In the genomic region with DNA sequence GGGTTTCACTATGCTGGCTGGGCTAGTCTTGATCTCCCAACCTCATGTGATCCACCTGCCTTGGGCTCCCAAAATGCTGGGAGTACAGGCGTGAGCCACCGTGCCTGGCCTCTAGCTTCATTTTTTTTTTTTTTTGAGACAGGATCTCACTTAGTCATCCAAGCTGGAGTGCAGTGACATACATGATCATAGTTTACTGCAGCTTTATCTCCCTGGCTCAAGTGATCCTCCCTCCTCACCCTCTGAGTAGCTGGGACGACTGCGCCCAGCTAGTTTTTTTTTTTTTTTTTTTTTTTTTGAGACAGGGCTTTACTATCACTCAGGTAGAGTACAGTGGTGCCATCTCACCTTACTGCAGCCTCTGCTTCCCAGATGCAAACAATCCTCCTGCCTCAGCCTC, we compare ENCODE assay signal across 14 cellular contexts. TPM values are rescaled to one million over a fixed set of nuclear protein-coding genes. Genes with fewer than 3 reads are reported as not detected.
A peak's percentile ranks its signal among the peaks of the same experiment; 100 is the strongest.
DNase-seq lines count a peak whose midpoint lies in the region; ATAC-seq and TF ChIP-seq lines count a peak whose summit lies in the region.
"Had no signal": no experiment of that assay in that cellular context is flagged by ENCODE, and none has a peak within 500 bp of the region (broad histone marks: within the 10 kb centered on the region; RNA-seq: fewer than 3 reads in every experiment).

No MANE protein-coding gene starts in this region.

- H3K9me3 ChIP-seq in right cardiac atrium (ENCODE audit: control insufficient read depth, low read length) (no peaks in the 10 kb centered on the region), adrenal gland (replicated peaks in 1 of 3) (no peaks in the 10 kb centered on the region), trophoblast cell (ENCODE audit: insufficient read depth, low read depth, low read length) (no peaks in the 10 kb centered on the region)
- H3K9me3 ChIP-seq: BLaER1 treated with 17β-estradiol and CSF1 and Interleukin-3, amounts not matched to agents 10 nM and 100 nM had no signal

- H3K4ac ChIP-seq in trophoblast cell (ENCODE audit: low read depth, low read length): peak overlapping the region; percentile 36

- no peaks in the 10 kb centered on the region for H3K79me1 ChIP-seq in trophoblast cell (ENCODE audit: low read length)

- H2AFZ ChIP-seq in trophoblast cell (ENCODE audit: insufficient read depth, low read length, poor library complexity): no peak overlapping the region

- ATAC-seq in right cardiac atrium (peak; percentile 56 to 63), left ventricle myocardium superior (no peak), GM21528 (IDR thresholded peaks at IDR 0.05; ENCODE audit: low FRiP score, unreplicated experiment) (no peak)
- ATAC-seq: GM12878 had no signal

- TF ChIP-seq POLR2A in adrenal gland (IDR thresholded peaks at IDR 0.05): peak in 1 of 2 donors; percentile 12

- no peak overlapping the region for H4K91ac ChIP-seq in trophoblast cell (ENCODE audit: low read depth, low read length)

- no peak overlapping the region for H3K4me2 ChIP-seq in trophoblast cell (ENCODE audit: low read length)
- H3K4me2 ChIP-seq: BLaER1 treated with 17β-estradiol and CSF1 and Interleukin-3, amounts not matched to agents 10 nM and 100 nM; KMS-11 had no signal

- no peak overlapping the region for H4K12ac ChIP-seq in trophoblast cell (ENCODE audit: low read depth, low read length)

- H3K9ac ChIP-seq in trophoblast cell (ENCODE audit: low read length): no peak overlapping the region
- H3K9ac ChIP-seq: BLaER1 treated with 17β-estradiol and CSF1 and Interleukin-3, amounts not matched to agents 10 nM and 100 nM; KMS-11 had no signal

- TF ChIP-seq CTCF in adrenal gland (IDR thresholded peaks at IDR 0.05): no peak

- no peak overlapping the region for H2BK120ac ChIP-seq in trophoblast cell (ENCODE audit: insufficient read depth, low read length, poor library complexity)

- H3K27me3 ChIP-seq in right cardiac atrium (ENCODE audit: control insufficient read depth, insufficient read depth) (no peaks in the 10 kb centered on the region), adrenal gland (no peaks in the 10 kb centered on the region), trophoblast cell (ENCODE audit: insufficient read depth, low read length) (no peaks in the 10 kb centered on the region)
- H3K27me3 ChIP-seq: BLaER1 treated with 17β-estradiol and CSF1 and Interleukin-3, amounts not matched to agents 10 nM and 100 nM had no signal

- H3K36me3 ChIP-seq in adrenal gland (replicated peaks in 1 of 2) (peaks cover 0 to 15% of the 10 kb centered on the region in 2 donors), trophoblast cell (ENCODE audit: control insufficient read depth in 1 of 2, insufficient read depth in 2 of 2, low read length in 2 of 2) (peaks cover 15 to 18% of the 10 kb centered on the region in 2 experiments)

- H3K23ac ChIP-seq in trophoblast cell (ENCODE audit: low read length): no peak overlapping the region

- H3K79me2 ChIP-seq in trophoblast cell (ENCODE audit: control insufficient read depth, insufficient read depth, low read length, poor library complexity): no peaks in the 10 kb centered on the region

- intact Hi-C loops in right cardiac atrium (cut with DNase I): no loop called here
- intact Hi-C loops in left ventricle myocardium superior (cut with micrococcal nuclease): no loop called here
- intact Hi-C loops in adrenal gland (cut with DNase I): no loop called here

- H3K4me1 ChIP-seq in right cardiac atrium (ENCODE audit: control insufficient read depth, insufficient read depth, low read length) (no peaks in the 10 kb centered on the region), adrenal gland (replicated peaks in 1 of 2) (peaks cover 0 to 2% of the 10 kb centered on the region in 2 donors), trophoblast cell (ENCODE audit: control insufficient read depth in 1 of 2, insufficient read depth in 2 of 2, low read length in 2 of 2) (no peaks in the 10 kb centered on the region)

- no peak overlapping the region for H3K27ac ChIP-seq in right cardiac atrium (ENCODE audit: low read length)
- H3K27ac ChIP-seq in adrenal gland: no peak overlapping the region
- no peak overlapping the region for H3K27ac ChIP-seq in trophoblast cell (ENCODE audit: low read depth, low read length)
- H3K27ac ChIP-seq: BLaER1 treated with 17β-estradiol and CSF1 and Interleukin-3, amounts not matched to agents 10 nM and 100 nM; KMS-11 had no signal

- no peak overlapping the region for H3K18ac ChIP-seq in trophoblast cell (ENCODE audit: low read length)

- no peak overlapping the region for H2BK5ac ChIP-seq in trophoblast cell (ENCODE audit: low read depth, low read length, poor library complexity)

- H3K4me3 ChIP-seq in right cardiac atrium (ENCODE audit: low read length) (no peak overlapping the region), adrenal gland (no peak overlapping the region), trophoblast cell (ENCODE audit: low read depth, low read length) (no peak overlapping the region)
- H3K4me3 ChIP-seq: BLaER1 treated with 17β-estradiol and CSF1 and Interleukin-3, amounts not matched to agents 10 nM and 100 nM; GM12878 had no signal

- H2AK5ac ChIP-seq in trophoblast cell (ENCODE audit: low read length): no peak overlapping the region

- H4K8ac ChIP-seq in trophoblast cell (ENCODE audit: low read depth, low read length): no peak overlapping the region

- no peak overlapping the region for H2BK12ac ChIP-seq in trophoblast cell (ENCODE audit: low read length)

- DNase-seq in right cardiac atrium (no peak), left ventricle myocardium superior (no peak), adrenal gland (peak in 4 of 7 donors; percentile 24 to 62 (median 56)), trophoblast cell (no peak), DMS79 (lab: John Stamatoyannopoulos, UW) (no peak), AG08396 (ENCODE audit: low spot score) (no peak)
- DNase-seq: 8988T; CD4-positive, CD25-positive, alpha-beta regulatory T cell; DMS53; HCEC 1CT had no signal

- no peak overlapping the region for H3K14ac ChIP-seq in trophoblast cell (ENCODE audit: low read length)

- 64% methylated on average over 4 of the region's 4 CpGs for WGBS in right cardiac atrium
- 36 to 71% (median 56%) methylated on average over 4 of the region's 4 CpGs for WGBS in adrenal gland, 4 donors
- WGBS in trophoblast cell (ENCODE audit: extremely low coverage, insufficient coverage, insufficient read length): no CpG with 5 or more reads among the region's 4 CpGs

RNA-seq across cellular contexts. Expression of a gene that starts 9.7 kb away (rescaled TPM):
- 100 to 1,000 TPM in 1 of 4 donors, 10 to 100 TPM in 3; 68.1 to 103 (median 81.6) TPM for total RNA-seq in right cardiac atrium
- polyA plus RNA-seq in right cardiac atrium: 28.0 TPM
- 46.0 TPM for total RNA-seq in left ventricle myocardium superior
- total RNA-seq in adrenal gland: 100 to 1,000 TPM in 1 of 8 donors, 10 to 100 TPM in 7; 20.2 to 109 (median 50.3) TPM
- polyA plus RNA-seq in adrenal gland: 10 to 100 TPM; 12.9 to 32.8 (median 14.8) TPM
- polyA plus RNA-seq in trophoblast cell (2013): 41.4 and 42.6 TPM in 2 replicates

RNA-seq across cellular contexts. Expression of a gene that starts 9.8 kb away (rescaled TPM):
- total RNA-seq in right cardiac atrium (10 to 100 TPM; 10.3 to 14.6 (median 11.4) TPM), left ventricle myocardium superior (6.9 TPM), adrenal gland (10 to 100 TPM; 10.2 to 20.2 (median 16.3) TPM)
- polyA plus RNA-seq in right cardiac atrium (6.5 TPM), adrenal gland (10 to 100 TPM in 1 of 3 donors, 1 to 10 TPM in 2; 5.1 to 17.9 (median 8.4) TPM)
- polyA plus RNA-seq in trophoblast cell (2013): 6.8 and 7.2 TPM in 2 replicates

Comparison
In these comparisons a context has a peak if more than half of its experiments do, and no peak if none do; other contexts are left out.
1. ATAC-seq: peak in right cardiac atrium (2 of 2); none in left ventricle myocardium superior (single experiment) and GM21528 (single experiment).
2. DNase-seq: peak in adrenal gland (4 of 7); none in right cardiac atrium (0 of 3), left ventricle myocardium superior (single experiment), trophoblast cell (0 of 2), DMS79 (single experiment) and AG08396 (single experiment).